ENCODE assay signal across 8 cellular contexts in the genomic region with DNA sequence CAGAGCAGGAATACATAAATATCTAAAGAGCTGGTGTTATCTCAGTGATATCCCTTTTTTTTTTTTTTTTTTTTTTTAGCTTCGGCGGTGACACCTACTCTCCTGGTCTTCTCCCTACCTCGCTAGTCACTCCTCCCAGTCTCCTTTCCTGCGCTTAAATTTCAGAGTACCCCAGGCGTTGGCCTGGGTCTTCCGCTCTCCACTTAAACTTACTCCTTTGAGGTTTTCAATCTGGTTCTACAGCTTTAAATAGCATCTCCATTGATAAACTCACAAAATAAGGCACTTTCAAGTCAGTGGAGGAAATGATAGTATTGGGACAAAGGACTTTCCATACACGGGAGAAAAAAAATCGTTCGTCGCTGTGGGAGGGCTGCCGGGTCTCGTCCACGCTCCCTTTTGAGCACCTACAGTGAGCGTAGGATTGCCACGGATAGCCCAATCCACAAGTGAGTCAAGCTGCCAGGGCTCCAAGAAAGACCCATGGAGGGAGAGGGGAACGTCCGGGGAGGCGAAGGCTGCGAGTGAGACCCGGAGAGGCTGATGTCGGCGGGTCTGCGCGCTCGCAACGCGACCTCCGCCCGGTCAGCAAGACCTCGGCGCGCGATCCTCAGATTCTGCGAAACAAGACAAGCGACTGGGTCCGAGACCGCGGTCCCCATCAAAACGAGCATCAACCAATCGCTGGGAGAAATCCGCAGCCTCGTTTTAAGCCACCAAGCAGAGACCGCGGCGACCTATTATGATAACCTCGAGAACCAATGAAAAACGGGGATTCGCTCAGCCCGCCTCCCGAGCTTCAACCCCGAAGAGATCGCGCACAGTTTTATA. TPM values are rescaled to one million over a fixed set of nuclear protein-coding genes. Genes with fewer than 3 reads are reported as not detected.
DNase-seq lines count a peak whose midpoint lies in the region; ATAC-seq and TF ChIP-seq lines count a peak whose summit lies in the region.

No MANE protein-coding gene starts in this region.

- peaks cover 16% of the 10 kb centered on the region for H3K4me1 ChIP-seq in OCI-LY7 (ENCODE audit: insufficient read depth, low read length, poor library complexity, severe bottlenecking)
- H3K4me1 ChIP-seq in esophagus (ENCODE audit: control insufficient read depth in 2 of 2, insufficient read depth in 2 of 2, low read length in 1 of 2): peaks cover 0 to 3% of the 10 kb centered on the region in 2 donors

- H3K9me3 ChIP-seq in OCI-LY7 (ENCODE audit: low read length) (no peaks in the 10 kb centered on the region; the same call in 1 of the 2 replicates), esophagus (ENCODE audit: control insufficient read depth in 2 of 2, insufficient read depth in 1 of 2, low read depth in 1 of 2, low read length in 1 of 2) (peaks cover 0 to 4% of the 10 kb centered on the region in 2 donors)

- peak overlapping the region; percentile 81 for H2AFZ ChIP-seq in OCI-LY7 (ENCODE audit: low read length)

- intact Hi-C loops in OCI-LY7 (cut with micrococcal nuclease; ENCODE audit: unreplicated experiment): loop anchor here (5.0 kb wide), 3 partner anchors 225 to 1765 kb away; no protein-coding TSS in a partner anchor

- H3K79me2 ChIP-seq in OCI-LY7 (ENCODE audit: insufficient read depth, low read depth, low read length): peaks cover 41% of the 10 kb centered on the region

- peaks cover 27% of the 10 kb centered on the region for H4K20me1 ChIP-seq in OCI-LY7 (ENCODE audit: insufficient read depth, low read length)

- H3K27ac ChIP-seq in OCI-LY7 (ENCODE audit: low read depth, low read length, poor library complexity, severe bottlenecking) (peak overlapping the region; percentile 88), esophagus (ENCODE audit: low read depth in 2 of 2, low read length in 1 of 2) (peak overlapping the region; percentile 99 to 100)

- peak overlapping the region; percentile 76 for H3K4me2 ChIP-seq in OCI-LY7 (ENCODE audit: low read length)

- POLR2A ChIA-PET in OCI-LY7 (lab: Charles Lee): interaction anchor here (0.6 to 4.1 kb wide), 10 partner anchors 8 to 294 kb away, joined by 3 to 15 read pairs (median 4); a partner anchor contains a TSS

- no peaks in the 10 kb centered on the region for H3K27me3 ChIP-seq in esophagus (ENCODE audit: control insufficient read depth in 1 of 2, insufficient read depth in 2 of 2, low read length in 2 of 2)

- TF ChIP-seq CTCF in OCI-LY7 (conservative IDR thresholded peaks at IDR 0.05; ENCODE audit: low read length): no peak

- DNase-seq in D341Med (ENCODE audit: low spot score): peak; percentile 90
- DNase-seq in HuH-7.5 (ENCODE audit: low spot score): peak; percentile 91
- peak; percentile 93 for DNase-seq in OCI-LY7 (ENCODE audit: low spot score)
- DNase-seq in activated T-cell treated with anti-CD3 and anti-CD28 coated beads, Interleukin-2, amount 50 U/mL, for 24 hours: peak; percentile 86
- DNase-seq in mucosa of gallbladder (ENCODE audit: low spot score): peak; percentile 93
- DNase-seq in stimulated activated CD8-positive, alpha-beta memory T cell treated with anti-CD3 and anti-CD28 coated beads, Interleukin-4, amount 100 ng/mL, for 1 hour (ENCODE audit: low read depth in 2 of 2, low spot score in 1 of 2): peak; percentile 73 to 77

- H3K4me1 Mint-ChIP-seq in activated T-cell treated with anti-CD3 and anti-CD28 coated beads, Interleukin-2, amount 50 U/mL, for 24 hours (ENCODE audit: low read depth): peaks cover 38% of the 10 kb centered on the region

- no peaks in the 10 kb centered on the region for H3K9me2 ChIP-seq in OCI-LY7 (ENCODE audit: insufficient read depth, low read length)

- peak overlapping the region; percentile 100 for H3K27ac Mint-ChIP-seq in activated T-cell treated with anti-CD3 and anti-CD28 coated beads, Interleukin-2, amount 50 U/mL, for 24 hours

- BruUV-seq in OCI-LY7 (replicated peaks; lab: Mats Ljungman, UMichigan): TSS peak; percentile 94

- H3K4me3 ChIP-seq in OCI-LY7 (ENCODE audit: low read depth, low read length, poor library complexity, severe bottlenecking): peak overlapping the region; percentile 99
- peak overlapping the region; percentile 67 to 98 for H3K4me3 ChIP-seq in esophagus (ENCODE audit: low read depth in 1 of 2, low read length in 2 of 2)

- ATAC-seq in GM21529 (IDR thresholded peaks at IDR 0.05; ENCODE audit: unreplicated experiment): peak; percentile 82

- peaks cover 36% of the 10 kb centered on the region for H3K36me3 ChIP-seq in OCI-LY7 (ENCODE audit: insufficient read depth, low read length)
- peaks cover 0 to 6% of the 10 kb centered on the region in 2 donors for H3K36me3 ChIP-seq in esophagus (ENCODE audit: control insufficient read depth in 2 of 2, insufficient read depth in 2 of 2, low read length in 1 of 2)

- CTCF ChIA-PET in OCI-LY7 (lab: Charles Lee; ENCODE audit: unreplicated experiment): no interaction called here

- H3K9me3 Mint-ChIP-seq in activated T-cell treated with anti-CD3 and anti-CD28 coated beads, Interleukin-2, amount 50 U/mL, for 24 hours: no peaks in the 10 kb centered on the region

- 1% methylated on average over 53 of the region's 53 CpGs for WGBS in esophagus, 2 donors

- peaks cover 13% of the 10 kb centered on the region for H3K27me3 Mint-ChIP-seq in activated T-cell treated with anti-CD3 and anti-CD28 coated beads, Interleukin-2, amount 50 U/mL, for 24 hours

- H3K36me3 Mint-ChIP-seq in activated T-cell treated with anti-CD3 and anti-CD28 coated beads, Interleukin-2, amount 50 U/mL, for 24 hours (ENCODE audit: low read depth): peaks cover 48% of the 10 kb centered on the region

- peak overlapping the region; percentile 93 for H3K4me3 Mint-ChIP-seq in activated T-cell treated with anti-CD3 and anti-CD28 coated beads, Interleukin-2, amount 50 U/mL, for 24 hours

RNA-seq across cellular contexts. Expression of a gene that starts 0.7 kb away (rescaled TPM):
- 64.3 and 66.9 TPM in 2 replicates for total RNA-seq in OCI-LY7 (2014; rRNA removed; shearing (Covaris generic))
- total RNA-seq in OCI-LY7 (2022) (171 and 176 TPM in 2 replicates), mucosa of gallbladder (151 TPM)
- 100 to 1,000 TPM in 1 of 2 donors, 10 to 100 TPM in 1; 68.9 to 106 TPM for polyA plus RNA-seq in esophagus

RNA-seq across cellular contexts. Expression of a gene that starts 50.5 kb away (rescaled TPM):
- 22.4 and 23.8 TPM in 2 replicates for total RNA-seq in OCI-LY7 (2014; rRNA removed; shearing (Covaris generic))
- total RNA-seq in OCI-LY7 (2022) (27.8 and 28.3 TPM in 2 replicates), mucosa of gallbladder (23.2 TPM)
- 10 to 100 TPM in 1 of 2 donors, 1 to 10 TPM in 1; 2.8 to 10.3 TPM for polyA plus RNA-seq in esophagus

Comparison
In these comparisons a context has a peak if more than half of its experiments do, and no peak if none do; other contexts are left out.
1. Peak in every context shown above with its lines: DNase-seq, ATAC-seq, H3K4me3 ChIP-seq and H3K27ac ChIP-seq.